In genomic region chr9:134660407-134660806, GRCh38 we compare ENCODE assay signal across 13 cellular contexts. TPM values are rescaled to one million over a fixed set of nuclear protein-coding genes. Genes with fewer than 3 reads are reported as not detected.
DNase-seq lines count a peak whose midpoint lies in the region; ATAC-seq, FAIRE-seq and TF ChIP-seq lines count a peak whose summit lies in the region.
"Had no signal": no experiment of that assay in that cellular context is flagged by ENCODE, and none has a peak within 500 bp of the region (broad histone marks: within the 10 kb centered on the region; RNA-seq: fewer than 3 reads in every experiment).

No MANE protein-coding gene starts in this region.

- no peaks in the 10 kb centered on the region for H3K9me2 ChIP-seq in hepatocyte (replicated peaks; ENCODE audit: insufficient read depth)

- H3K4me3 ChIP-seq in A673 (ENCODE audit: low read depth, low read length, poor library complexity, severe bottlenecking) (no peak overlapping the region), GM06990 (replicated peaks; ENCODE audit: low read depth, low read length) (no peak overlapping the region), hepatocyte (no peak overlapping the region)
- H3K4me3 ChIP-seq in CD8-positive, alpha-beta T cell (ENCODE audit: low read depth, low read length), result no peak overlapping the region
- H3K4me3 ChIP-seq: HAP-1, SJSA1 had no signal

- no peaks in the 10 kb centered on the region for H3K27me3 Mint-ChIP-seq in CD8-positive, alpha-beta T cell (ENCODE audit: low read depth)

- ATAC-seq in CD8-positive, alpha-beta T cell, result no peak
- ATAC-seq: right cardiac atrium had no signal

- peaks cover 67% of the 10 kb centered on the region for H3K79me2 ChIP-seq in hepatocyte

- peak; percentile 58 for TF ChIP-seq CTCF in A673 (conservative IDR thresholded peaks at IDR 0.05; ENCODE audit: low read depth, low read length)
- peak; percentile 34 for TF ChIP-seq CTCF in GM06990 (IDR thresholded peaks at IDR 0.05; ENCODE audit: insufficient read depth, low read length, poor library complexity, severe bottlenecking)
- peak; percentile 44 for TF ChIP-seq CTCF in hepatocyte (IDR thresholded peaks at IDR 0.05; ENCODE audit: poor library complexity)
- no peak for TF ChIP-seq CTCF in CD8-positive, alpha-beta T cell (IDR thresholded peaks at IDR 0.05)

- intact Hi-C loops in A673 (cut with micrococcal nuclease; ENCODE audit: unreplicated experiment), result no loop called here
- intact Hi-C loops in CD8-positive, alpha-beta T cell (cut with DNase I, micrococcal nuclease), result no loop called here

- in situ Hi-C loops in SK-MEL-5 (cut with HindIII; ENCODE audit: low pct_unique_long_range_greater_than_20kb, low sequenced_read_pairs), result no loop called here

- H3K9me3 ChIP-seq in A673 (ENCODE audit: low read depth, low read length, poor library complexity, severe bottlenecking), result no peaks in the 10 kb centered on the region
- no peaks in the 10 kb centered on the region for H3K9me3 ChIP-seq in hepatocyte (ENCODE audit: low read depth)
- no peaks in the 10 kb centered on the region for H3K9me3 ChIP-seq in CD8-positive, alpha-beta T cell (ENCODE audit: low read length)
- H3K9me3 ChIP-seq: HAP-1 had no signal

- H3K4me3 Mint-ChIP-seq in CD8-positive, alpha-beta T cell, result no peak overlapping the region

- H3K36me3 Mint-ChIP-seq in CD8-positive, alpha-beta T cell, result no peaks in the 10 kb centered on the region

- WGBS in hepatocyte (ENCODE audit: low lambda C conversion rate, missing lambda C conversion rate), result 92% methylated on average over 1 of the region's 1 CpG

- H3K27me3 ChIP-seq in A673 (replicated peaks; ENCODE audit: insufficient read depth, low read depth, low read length, poor library complexity) (no peaks in the 10 kb centered on the region), GM06990 (replicated peaks; ENCODE audit: control insufficient read depth, insufficient read depth, low read length) (no peaks in the 10 kb centered on the region), hepatocyte (no peaks in the 10 kb centered on the region)
- H3K27me3 ChIP-seq in CD8-positive, alpha-beta T cell (ENCODE audit: insufficient read depth, low read length), result no peaks in the 10 kb centered on the region
- H3K27me3 ChIP-seq: SJSA1 had no signal

- FAIRE-seq in RCC 7860 (lab: Jason Lieb, UNC), result no peak
- FAIRE-seq: GM12891 had no signal

- peaks cover 9% of the 10 kb centered on the region for H3K9me3 Mint-ChIP-seq in CD8-positive, alpha-beta T cell

- H3K27ac ChIP-seq in A673 (ENCODE audit: low read depth, low read length, poor library complexity, severe bottlenecking) (no peak overlapping the region), hepatocyte (peak overlapping the region; percentile 90)
- H3K27ac ChIP-seq in CD8-positive, alpha-beta T cell (ENCODE audit: low read depth, low read length), result no peak overlapping the region
- H3K27ac ChIP-seq: SJSA1 had no signal

- no peak overlapping the region for H3K27ac Mint-ChIP-seq in CD8-positive, alpha-beta T cell
- H3K27ac Mint-ChIP-seq: activated T-helper 2 cell treated with anti-CD3 and anti-CD28 coated beads, Interferon-gamma antibody, Interleukin-2, Interleukin-4, amounts not matched to agents 10 μg/mL and 5 μg/mL and 100 μg/mL, durations not matched to agents 14 hours and 24 hours and 36 hours had no signal

- POLR2A ChIA-PET in A673 (lab: Charles Lee; ENCODE audit: low non-redundant PET), result no interaction called here
- POLR2A ChIA-PET in CD8-positive, alpha-beta T cell (lab: Charles Lee), result interaction anchor here (0.6 kb wide), 1 partner anchor 238 kb away, joined by 3 read pairs; no protein-coding TSS in a partner anchor

- H2AFZ ChIP-seq in hepatocyte, result no peak overlapping the region

- H4K20me1 ChIP-seq in hepatocyte (ENCODE audit: insufficient read depth, poor library complexity, severe bottlenecking), result peaks cover 81% of the 10 kb centered on the region

- H3K4me1 Mint-ChIP-seq in CD8-positive, alpha-beta T cell (ENCODE audit: low read depth), result no peaks in the 10 kb centered on the region

- H3K4me2 ChIP-seq in hepatocyte, result peak overlapping the region; percentile 67

- CTCF ChIA-PET in A673 (lab: Charles Lee), result interaction anchor here (1.1 kb wide), 1 partner anchor 204 kb away, joined by 3 read pairs; no protein-coding TSS in a partner anchor
- CTCF ChIA-PET in CD8-positive, alpha-beta T cell (lab: Charles Lee), result interaction anchor here (1.2 kb wide), 1 partner anchor 11 kb away, joined by 3 read pairs; no protein-coding TSS in a partner anchor

- BruUV-seq in A673 (replicated peaks; lab: Mats Ljungman, UMichigan), result no TSS peak

- DNase-seq in A673 (ENCODE audit: low spot score), result no peak
- DNase-seq in GM06990 (ENCODE audit: extremely low read depth, insufficient read length), result no peak
- DNase-seq in SK-MEL-5 (ENCODE audit: low read depth, low spot score), result peak; percentile 26
- DNase-seq in hepatocyte (ENCODE audit: low spot score), result no peak
- no peak for DNase-seq in CD8-positive, alpha-beta T cell
- no peak for DNase-seq in NCI-H524 (lab: John Stamatoyannopoulos, UW)
- DNase-seq in amniotic stem cell (lab: John Stamatoyannopoulos, UW), result no peak
- DNase-seq in RCC 7860 (ENCODE audit: low spot score), result no peak
- DNase-seq: right cardiac atrium had no signal

- H3K4me1 ChIP-seq in A673 (ENCODE audit: insufficient read depth, low read length, poor library complexity, severe bottlenecking), result no peaks in the 10 kb centered on the region
- peaks cover 58% of the 10 kb centered on the region for H3K4me1 ChIP-seq in hepatocyte (ENCODE audit: insufficient read depth)
- H3K4me1 ChIP-seq in CD8-positive, alpha-beta T cell (ENCODE audit: insufficient read depth, low read length), result no peaks in the 10 kb centered on the region
- H3K4me1 ChIP-seq: HAP-1 had no signal

- H3K36me3 ChIP-seq in A673 (ENCODE audit: insufficient read depth, low read length, poor library complexity, severe bottlenecking) (no peaks in the 10 kb centered on the region), GM06990 (ENCODE audit: control insufficient read depth, insufficient read depth, low read length) (no peaks in the 10 kb centered on the region), hepatocyte (replicated peaks; ENCODE audit: insufficient read depth, low read depth) (no peaks in the 10 kb centered on the region)
- no peaks in the 10 kb centered on the region for H3K36me3 ChIP-seq in CD8-positive, alpha-beta T cell (ENCODE audit: insufficient read depth, low read length)
- H3K36me3 ChIP-seq: HAP-1 had no signal

RNA-seq across cellular contexts. Expression of gene COL5A1, which starts 18.8 kb away (rescaled TPM):
- total RNA-seq in A673 (2021), result 33.6 and 37.6 TPM in 2 replicates
- total RNA-seq in SK-MEL-5 (2014; rRNA removed; shearing (Covaris generic)), result not detected in 2 replicates
- not detected in 2 replicates for polyA plus RNA-seq in SK-MEL-5 (2015; cell fraction: cytosol; rRNA removed)
- 0.16 TPM in 1 of 2 replicates, not detected in the other for polyA plus RNA-seq in SK-MEL-5 (2015; cell fraction: nucleus; rRNA removed)
- 163 and 342 TPM in 2 replicates for total RNA-seq in hepatocyte
- 347 and 371 TPM in 2 replicates for polyA plus RNA-seq in hepatocyte
- total RNA-seq in CD8-positive, alpha-beta T cell, result under 1 TPM; 0.31 to 0.33 TPM
- total RNA-seq: activated T-helper 2 cell treated with anti-CD3 and anti-CD28 coated beads, Interferon-gamma antibody, Interleukin-2, Interleukin-4, amounts not matched to agents 10 μg/mL and 5 μg/mL and 100 μg/mL, durations not matched to agents 14 hours and 24 hours and 36 hours had no signal

Comparison
In these comparisons a context has a peak if more than half of its experiments do, and no peak if none do; other contexts are left out.
1. RNA of gene COL5A1, which starts 18.8 kb away (total RNA-seq): 163 to 342 TPM in hepatocyte and 33.6 to 37.6 TPM in A673; 0.31 to 0.33 TPM in CD8-positive, alpha-beta T cell and not detected in SK-MEL-5; every median in the first group is over 10 times any median in the second.